17 cellular contexts compared by ENCODE assay signal in genomic region chr18:76593838-76594237, GRCh38.
DNase-seq lines count a peak whose midpoint lies in the region; ATAC-seq and TF ChIP-seq lines count a peak whose summit lies in the region.
"Had no signal": no experiment of that assay in that cellular context is flagged by ENCODE, and none has a peak within 500 bp of the region (broad histone marks: within the 10 kb centered on the region; RNA-seq: fewer than 3 reads in every experiment).

No MANE protein-coding gene starts in this region.

- WGBS in endodermal cell (ENCODE audit: insufficient coverage in 1 of 2, insufficient read length in 1 of 2), 2 experiments: 92 to 96% methylated on average over 2 of the region's 2 CpGs

- intact Hi-C loops in sciatic nerve (cut with DNase I): no loop called here

- CTCF ChIA-PET in activated CD8-positive, alpha-beta memory T cell treated with anti-CD3 and anti-CD28 coated beads, Interleukin-2, amount 10 ng/mL, durations not matched to agents 7 days and 5 days (lab: Charles Lee): no interaction called here

- H3K9ac ChIP-seq in endodermal cell (ENCODE audit: extremely low read depth, low read length, poor library complexity, severe bottlenecking): no peak overlapping the region

- no peaks in the 10 kb centered on the region for H3K36me3 Mint-ChIP-seq in endodermal cell (ENCODE audit: low read depth)
- no peaks in the 10 kb centered on the region for H3K36me3 Mint-ChIP-seq in activated CD8-positive, alpha-beta memory T cell treated with anti-CD3 and anti-CD28 coated beads, Interleukin-2, amount 10 ng/mL, durations not matched to agents 7 days and 5 days
- H3K36me3 Mint-ChIP-seq in stimulated activated effector memory CD8-positive, alpha-beta T cell treated with anti-CD3 and anti-CD28 coated beads, Interleukin-12 subunit alpha, Interleukin-12 subunit beta, amount 100 ng/mL, for 72 hours: no peaks in the 10 kb centered on the region
- H3K36me3 Mint-ChIP-seq: CD4-positive, CD25-positive, alpha-beta regulatory T cell; CD8-positive, alpha-beta memory T cell had no signal

- H3K4me1 ChIP-seq in endodermal cell (ENCODE audit: control insufficient read depth, insufficient read depth, low read length): peaks cover 5% of the 10 kb centered on the region
- H3K4me1 ChIP-seq: BE2C had no signal

- peaks cover 19% of the 10 kb centered on the region for H3K4me1 Mint-ChIP-seq in endodermal cell
- no peaks in the 10 kb centered on the region for H3K4me1 Mint-ChIP-seq in activated CD8-positive, alpha-beta memory T cell treated with anti-CD3 and anti-CD28 coated beads, Interleukin-2, amount 10 ng/mL, durations not matched to agents 7 days and 5 days
- H3K4me1 Mint-ChIP-seq in stimulated activated effector memory CD8-positive, alpha-beta T cell treated with anti-CD3 and anti-CD28 coated beads, Interleukin-12 subunit alpha, Interleukin-12 subunit beta, amount 100 ng/mL, for 72 hours: peaks cover under 1% of the 10 kb centered on the region

- TF ChIP-seq CTCF in endodermal cell (conservative IDR thresholded peaks at IDR 0.05): no peak

- no peaks in the 10 kb centered on the region for H3K9me3 ChIP-seq in endodermal cell (ENCODE audit: control insufficient read depth, low read length)
- H3K9me3 ChIP-seq: BE2C had no signal

- no peak overlapping the region for H3K27ac ChIP-seq in endodermal cell (ENCODE audit: low read depth, low read length)

- H3K27me3 Mint-ChIP-seq in endodermal cell (ENCODE audit: insufficient read depth): no peaks in the 10 kb centered on the region
- peaks cover 15% of the 10 kb centered on the region for H3K27me3 Mint-ChIP-seq in activated CD8-positive, alpha-beta memory T cell treated with anti-CD3 and anti-CD28 coated beads, Interleukin-2, amount 10 ng/mL, durations not matched to agents 7 days and 5 days

- no peak for ATAC-seq in activated CD8-positive, alpha-beta memory T cell treated with anti-CD3 and anti-CD28 coated beads, Interleukin-2, amount 10 ng/mL, durations not matched to agents 7 days and 5 days
- ATAC-seq in sciatic nerve: no peak
- ATAC-seq in HG02938 (IDR thresholded peaks at IDR 0.05; ENCODE audit: unreplicated experiment): no peak
- ATAC-seq in stimulated activated effector memory CD8-positive, alpha-beta T cell treated with anti-CD3 and anti-CD28 coated beads, Interleukin-12 subunit alpha, Interleukin-12 subunit beta, amount 100 ng/mL, for 72 hours: no peak

- no peak overlapping the region for H3K4me3 Mint-ChIP-seq in endodermal cell
- H3K4me3 Mint-ChIP-seq in activated CD8-positive, alpha-beta memory T cell treated with anti-CD3 and anti-CD28 coated beads, Interleukin-2, amount 10 ng/mL, durations not matched to agents 7 days and 5 days: no peak overlapping the region
- H3K4me3 Mint-ChIP-seq in stimulated activated effector memory CD8-positive, alpha-beta T cell treated with anti-CD3 and anti-CD28 coated beads, Interleukin-12 subunit alpha, Interleukin-12 subunit beta, amount 100 ng/mL, for 72 hours: no peak overlapping the region
- H3K4me3 Mint-ChIP-seq: CD4-positive, CD25-positive, alpha-beta regulatory T cell; CD8-positive, alpha-beta memory T cell; H9 had no signal

- H3K4me3 ChIP-seq in endodermal cell (ENCODE audit: low read length): no peak overlapping the region

- H3K9me3 Mint-ChIP-seq in endodermal cell: no peaks in the 10 kb centered on the region
- no peaks in the 10 kb centered on the region for H3K9me3 Mint-ChIP-seq in activated CD8-positive, alpha-beta memory T cell treated with anti-CD3 and anti-CD28 coated beads, Interleukin-2, amount 10 ng/mL, durations not matched to agents 7 days and 5 days (ENCODE audit: low read depth)
- no peaks in the 10 kb centered on the region for H3K9me3 Mint-ChIP-seq in stimulated activated effector memory CD8-positive, alpha-beta T cell treated with anti-CD3 and anti-CD28 coated beads, Interleukin-12 subunit alpha, Interleukin-12 subunit beta, amount 100 ng/mL, for 72 hours
- H3K9me3 Mint-ChIP-seq: CD8-positive, alpha-beta memory T cell; H9 had no signal

- DNase-seq in AML-193 (lab: John Stamatoyannopoulos, UW) (peak; percentile 18 to 19), Kasumi-1 (lab: John Stamatoyannopoulos, UW) (peak; percentile 29 to 34), MV-4-11 (lab: John Stamatoyannopoulos, UW) (peak; percentile 38), endodermal cell (peak; percentile 5), sciatic nerve (ENCODE audit: low spot score) (no peak)
- DNase-seq in activated CD8-positive, alpha-beta memory T cell treated with anti-CD3 and anti-CD28 coated beads, Interleukin-2, amount 10 ng/mL, durations not matched to agents 7 days and 5 days: no peak
- no peak for DNase-seq in stimulated activated effector memory CD8-positive, alpha-beta T cell treated with anti-CD3 and anti-CD28 coated beads, Interleukin-12 subunit alpha, Interleukin-12 subunit beta, amount 100 ng/mL, for 72 hours (ENCODE audit: low spot score in 2 of 2)
- DNase-seq: 8988T; BE2C; C1 segment of cervical spinal cord; CD4-positive, CD25-positive, alpha-beta regulatory T cell; CD8-positive, alpha-beta memory T cell; COR-L47; GDM1; GOT3; H9 had no signal

- H3K27me3 ChIP-seq in endodermal cell (ENCODE audit: control insufficient read depth, insufficient read depth, low read length, poor library complexity, severe bottlenecking): no peaks in the 10 kb centered on the region
- H3K27me3 ChIP-seq: BE2C had no signal

- H3K36me3 ChIP-seq in endodermal cell (ENCODE audit: control insufficient read depth, insufficient read depth, low read length): no peaks in the 10 kb centered on the region
- H3K36me3 ChIP-seq: BE2C had no signal

- H3K27ac Mint-ChIP-seq in endodermal cell: no peak overlapping the region
- no peak overlapping the region for H3K27ac Mint-ChIP-seq in activated CD8-positive, alpha-beta memory T cell treated with anti-CD3 and anti-CD28 coated beads, Interleukin-2, amount 10 ng/mL, durations not matched to agents 7 days and 5 days
- no peak overlapping the region for H3K27ac Mint-ChIP-seq in stimulated activated effector memory CD8-positive, alpha-beta T cell treated with anti-CD3 and anti-CD28 coated beads, Interleukin-12 subunit alpha, Interleukin-12 subunit beta, amount 100 ng/mL, for 72 hours
- H3K27ac Mint-ChIP-seq: CD4-positive, CD25-positive, alpha-beta regulatory T cell; CD8-positive, alpha-beta memory T cell; H9 had no signal

Comparison
In these comparisons a context has a peak if more than half of its experiments do, and no peak if none do; other contexts are left out.
1. DNase-seq: peak in AML-193 (2 of 2), Kasumi-1 (2 of 2), MV-4-11 (single experiment) and endodermal cell (single experiment); none in activated CD8-positive, alpha-beta memory T cell treated with anti-CD3 and anti-CD28 coated beads, Interleukin-2, amount 10 ng/mL, durations not matched to agents 7 days and 5 days (single experiment), sciatic nerve (single experiment) and stimulated activated effector memory CD8-positive, alpha-beta T cell treated with anti-CD3 and anti-CD28 coated beads, Interleukin-12 subunit alpha, Interleukin-12 subunit beta, amount 100 ng/mL, for 72 hours (0 of 2).